ENCODE assay signal across 29 cellular contexts in the genomic region with DNA sequence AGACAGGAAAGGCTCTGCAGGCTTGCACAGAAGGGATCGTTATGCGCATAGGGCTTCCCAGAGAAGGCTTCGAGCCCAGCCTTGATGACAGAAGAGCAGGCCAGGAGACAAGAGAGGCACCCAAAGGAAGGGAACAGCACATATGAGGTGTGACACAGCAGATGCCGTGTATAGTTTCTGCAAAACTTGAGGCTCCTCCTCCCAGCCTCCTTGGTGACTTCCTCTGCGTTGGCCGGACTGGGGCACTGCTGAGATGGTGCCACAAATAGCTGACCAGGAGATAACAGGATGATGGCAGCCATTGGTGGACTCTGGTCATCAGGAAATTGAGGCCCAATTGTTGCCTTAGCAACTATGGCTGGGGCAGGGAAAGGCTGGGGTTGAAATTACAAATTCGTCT. TPM values are rescaled to one million over a fixed set of nuclear protein-coding genes. Genes with fewer than 3 reads are reported as not detected.
DNase-seq lines count a peak whose midpoint lies in the region; ATAC-seq, FAIRE-seq and TF ChIP-seq lines count a peak whose summit lies in the region.
"Had no signal": no experiment of that assay in that cellular context is flagged by ENCODE, and none has a peak within 500 bp of the region (broad histone marks: within the 10 kb centered on the region; RNA-seq: fewer than 3 reads in every experiment).

No MANE protein-coding gene starts in this region.

- H3K4me3 Mint-ChIP-seq in activated naive CD4-positive, alpha-beta T cell treated with anti-CD3 and anti-CD28 coated beads for 36 hours: peak overlapping the region; percentile 68
- H3K4me3 Mint-ChIP-seq in endodermal cell: no peak overlapping the region
- H3K4me3 Mint-ChIP-seq: activated CD4-positive, alpha-beta T cell treated with anti-CD3 and anti-CD28 coated beads, Interleukin-2, amount 10 ng/mL, durations not matched to agents 24 days and 14 days; natural killer cell treated with Interleukin-12 subunit alpha and Interleukin-12 subunit beta and Interleukin-15 and Interleukin-18, amount 100 ng/mL, for 72 hours; stimulated activated naive CD8-positive, alpha-beta T cell treated with anti-CD3 and anti-CD28 coated beads, Interleukin-15, amount 100 ng/mL, for 72 hours had no signal

- H3K9me3 ChIP-seq in endodermal cell (ENCODE audit: control insufficient read depth, low read length): no peaks in the 10 kb centered on the region
- H3K9me3 ChIP-seq in small intestine (ENCODE audit: control insufficient read depth, low read depth): no peaks in the 10 kb centered on the region
- no peaks in the 10 kb centered on the region for H3K9me3 ChIP-seq in PC-9 (ENCODE audit: insufficient read depth, low read depth)
- H3K9me3 ChIP-seq: esophagus muscularis mucosa, ovary, SJSA1, tibial artery had no signal

- FAIRE-seq in small intestine (lab: Jason Lieb, UNC): no peak

- intact Hi-C loops in activated naive CD4-positive, alpha-beta T cell treated with anti-CD3 and anti-CD28 coated beads for 36 hours (cut with micrococcal nuclease): no loop called here
- intact Hi-C loops in PC-9 (cut with micrococcal nuclease; ENCODE audit: unreplicated experiment): no loop called here

- peaks cover 16% of the 10 kb centered on the region; the same call in 1 of the 2 replicates for H3K79me2 ChIP-seq in PC-9 (ENCODE audit: low read depth)

- 91 to 95% methylated on average over 7 of the region's 7 CpGs for WGBS in endodermal cell (ENCODE audit: insufficient coverage in 1 of 2, insufficient read length in 1 of 2), 2 experiments
- WGBS in small intestine, 3 donors: 77 to 85% (median 83%) methylated on average over 7 of the region's 7 CpGs

- peaks cover 18% of the 10 kb centered on the region for H3K27me3 Mint-ChIP-seq in activated naive CD4-positive, alpha-beta T cell treated with anti-CD3 and anti-CD28 coated beads for 36 hours (ENCODE audit: low read depth)
- H3K27me3 Mint-ChIP-seq in endodermal cell (ENCODE audit: insufficient read depth): no peaks in the 10 kb centered on the region

- peaks cover 14% of the 10 kb centered on the region for H3K4me1 Mint-ChIP-seq in activated naive CD4-positive, alpha-beta T cell treated with anti-CD3 and anti-CD28 coated beads for 36 hours (ENCODE audit: low read depth)
- peaks cover 15% of the 10 kb centered on the region for H3K4me1 Mint-ChIP-seq in endodermal cell

- H3K4me2 ChIP-seq in PC-9: no peak overlapping the region

- ATAC-seq in HG03045 (IDR thresholded peaks at IDR 0.05; ENCODE audit: unreplicated experiment): no peak
- ATAC-seq in HG03108 (IDR thresholded peaks at IDR 0.05; ENCODE audit: unreplicated experiment): no peak
- ATAC-seq: natural killer cell treated with Interleukin-12 subunit alpha and Interleukin-12 subunit beta and Interleukin-15 and Interleukin-18, amount 100 ng/mL, for 72 hours; stimulated activated naive CD8-positive, alpha-beta T cell treated with anti-CD3 and anti-CD28 coated beads, Interleukin-15, amount 100 ng/mL, for 72 hours had no signal

- H3K9me3 Mint-ChIP-seq in activated naive CD4-positive, alpha-beta T cell treated with anti-CD3 and anti-CD28 coated beads for 36 hours: no peaks in the 10 kb centered on the region
- no peaks in the 10 kb centered on the region for H3K9me3 Mint-ChIP-seq in endodermal cell
- H3K9me3 Mint-ChIP-seq: activated CD4-positive, alpha-beta T cell treated with anti-CD3 and anti-CD28 coated beads, Interleukin-2, amount 10 ng/mL, durations not matched to agents 24 days and 14 days; CD8-positive, alpha-beta memory T cell; H9; natural killer cell treated with Interleukin-12 subunit alpha and Interleukin-12 subunit beta and Interleukin-15 and Interleukin-18, amount 100 ng/mL, for 72 hours; stimulated activated naive CD8-positive, alpha-beta T cell treated with anti-CD3 and anti-CD28 coated beads, Interleukin-15, amount 100 ng/mL, for 72 hours had no signal

- peaks cover 15% of the 10 kb centered on the region; the same call in 1 of the 2 replicates for H3F3A ChIP-seq in PC-9 (ENCODE audit: insufficient read depth, low read depth)

- no peak for DNase-seq in activated naive CD4-positive, alpha-beta T cell treated with anti-CD3 and anti-CD28 coated beads for 36 hours
- no peak for DNase-seq in activated naive CD4-positive, alpha-beta T cell (lab: John Stamatoyannopoulos, UW)
- DNase-seq in UCSD-AML1 (lab: John Stamatoyannopoulos, UW; ENCODE audit: unreplicated experiment) (peak; percentile 28), endodermal cell (no peak), small intestine (peak; percentile 14), PC-9 (no peak)
- DNase-seq: activated CD4-positive, alpha-beta T cell treated with anti-CD3 and anti-CD28 coated beads, Interleukin-2, amount 10 ng/mL, durations not matched to agents 24 days and 14 days; AML-193; brain microvascular endothelial cell; CD8-positive, alpha-beta memory T cell; DMS79; effector CD8-positive, alpha-beta T cell; H9; islet precursor cell; NCI-H1105 treated with DMSO at 0.1 percent for 48 hours; NCI-H2029; NCI-H526 treated with DMSO at 0.1 percent for 48 hours; ovary; right cardiac atrium; stimulated activated CD4-positive, alpha-beta T cell treated with anti-CD3 and anti-CD28 coated beads, Interleukin-15, amount 100 ng/mL, for 24 hours; stimulated activated naive CD8-positive, alpha-beta T cell treated with anti-CD3 and anti-CD28 coated beads, Interleukin-15, amount 100 ng/mL, for 72 hours; tibial artery had no signal

- H3K27me3 ChIP-seq in endodermal cell (ENCODE audit: control insufficient read depth, insufficient read depth, low read length, poor library complexity, severe bottlenecking) (no peaks in the 10 kb centered on the region), small intestine (ENCODE audit: control insufficient read depth in 2 of 2, insufficient read depth in 2 of 2, low read length in 2 of 2) (no peaks in the 10 kb centered on the region), PC-9 (ENCODE audit: insufficient read depth, low read depth) (no peaks in the 10 kb centered on the region)
- H3K27me3 ChIP-seq: brain microvascular endothelial cell, esophagus muscularis mucosa, ovary, SJSA1, tibial artery had no signal

- no peak overlapping the region for H2AFZ ChIP-seq in PC-9

- H4K20me1 ChIP-seq in PC-9 (ENCODE audit: insufficient read depth): no peaks in the 10 kb centered on the region; the same call in 1 of the 2 replicates

- POLR2A ChIA-PET in PC-9 (lab: Charles Lee; ENCODE audit: unreplicated experiment): no interaction called here

- no peaks in the 10 kb centered on the region for H3K9me2 ChIP-seq in PC-9 (ENCODE audit: insufficient read depth)

- no peak overlapping the region for H3K4me3 ChIP-seq in endodermal cell (ENCODE audit: low read length)
- H3K4me3 ChIP-seq in small intestine (ENCODE audit: low read depth in 1 of 2, low read length in 2 of 2): peak overlapping the region in 1 of 2 donors; percentile 26
- H3K4me3 ChIP-seq in PC-9: no peak overlapping the region
- H3K4me3 ChIP-seq: esophagus muscularis mucosa, ovary, SJSA1, tibial artery had no signal

- H3K27ac ChIP-seq in endodermal cell (ENCODE audit: low read depth, low read length) (no peak overlapping the region), small intestine (ENCODE audit: low read depth in 1 of 2, low read length in 1 of 2) (no peak overlapping the region), PC-9 (no peak overlapping the region)
- H3K27ac ChIP-seq: 22Rv1, brain microvascular endothelial cell, esophagus muscularis mucosa, ovary, SJSA1, tibial artery, VCaP had no signal

- no peak overlapping the region for H3K9ac ChIP-seq in endodermal cell (ENCODE audit: extremely low read depth, low read length, poor library complexity, severe bottlenecking)

- BruUV-seq in PC-9 (replicated peaks; lab: Mats Ljungman, UMichigan): no TSS peak

- no peak overlapping the region for H3K27ac Mint-ChIP-seq in activated naive CD4-positive, alpha-beta T cell treated with anti-CD3 and anti-CD28 coated beads for 36 hours
- H3K27ac Mint-ChIP-seq in endodermal cell: peak overlapping the region; percentile 21
- H3K27ac Mint-ChIP-seq: activated CD4-positive, alpha-beta T cell treated with anti-CD3 and anti-CD28 coated beads, Interleukin-2, amount 10 ng/mL, durations not matched to agents 24 days and 14 days; natural killer cell treated with Interleukin-12 subunit alpha and Interleukin-12 subunit beta and Interleukin-15 and Interleukin-18, amount 100 ng/mL, for 72 hours; stimulated activated naive CD8-positive, alpha-beta T cell treated with anti-CD3 and anti-CD28 coated beads, Interleukin-15, amount 100 ng/mL, for 72 hours had no signal

- TF ChIP-seq CTCF in endodermal cell (conservative IDR thresholded peaks at IDR 0.05) (no peak), PC-9 (conservative IDR thresholded peaks at IDR 0.05) (no peak)

- CTCF ChIA-PET in activated naive CD4-positive, alpha-beta T cell treated with anti-CD3 and anti-CD28 coated beads for 36 hours (lab: Charles Lee): no interaction called here
- CTCF ChIA-PET in PC-9 (lab: Charles Lee): interaction anchor here (0.5 kb wide), 1 partner anchor 450 kb away, joined by 8 read pairs; no protein-coding TSS in a partner anchor

- H3K36me3 ChIP-seq in endodermal cell (ENCODE audit: control insufficient read depth, insufficient read depth, low read length) (no peaks in the 10 kb centered on the region), small intestine (ENCODE audit: control insufficient read depth in 2 of 2, insufficient read depth in 2 of 2, low read length in 2 of 2) (no peaks in the 10 kb centered on the region), PC-9 (ENCODE audit: low read depth) (no peaks in the 10 kb centered on the region)
- H3K36me3 ChIP-seq: brain microvascular endothelial cell, ovary, SJSA1, tibial artery had no signal

- H3K36me3 Mint-ChIP-seq in activated naive CD4-positive, alpha-beta T cell treated with anti-CD3 and anti-CD28 coated beads for 36 hours (ENCODE audit: low read depth): peaks cover 1% of the 10 kb centered on the region
- H3K36me3 Mint-ChIP-seq in endodermal cell (ENCODE audit: low read depth): peaks cover 2% of the 10 kb centered on the region
- H3K36me3 Mint-ChIP-seq: natural killer cell treated with Interleukin-12 subunit alpha and Interleukin-12 subunit beta and Interleukin-15 and Interleukin-18, amount 100 ng/mL, for 72 hours had no signal

- H3K4me1 ChIP-seq in endodermal cell (ENCODE audit: control insufficient read depth, insufficient read depth, low read length): peaks cover 6% of the 10 kb centered on the region
- peaks cover 0 to 8% of the 10 kb centered on the region in 2 donors for H3K4me1 ChIP-seq in small intestine (ENCODE audit: control insufficient read depth in 2 of 2, insufficient read depth in 1 of 2, low read depth in 1 of 2, low read length in 1 of 2)
- H3K4me1 ChIP-seq in PC-9 (replicated peaks; ENCODE audit: insufficient read depth): peaks cover 25% of the 10 kb centered on the region

RNA-seq across cellular contexts. Expression of a gene that starts 4.9 kb away (rescaled TPM):
- 1 to 10 TPM; 7.9 to 8.1 TPM for total RNA-seq in activated naive CD4-positive, alpha-beta T cell treated with anti-CD3 and anti-CD28 coated beads for 36 hours
- total RNA-seq in endodermal cell (1 to 10 TPM; 7.4 to 9.1 TPM), PC-9 (2021) (5.5 and 5.8 TPM in 2 replicates)
- polyA plus RNA-seq in endodermal cell (2013, experiment 1 of 2): 8.0 TPM
- 7.7 TPM for polyA plus RNA-seq in endodermal cell (2013, experiment 2 of 2)
- 1 to 10 TPM; 2.4 to 4.1 (median 2.5) TPM for polyA plus RNA-seq in small intestine

RNA-seq across cellular contexts. Expression of a gene that starts 22.3 kb away (rescaled TPM):
- total RNA-seq in activated naive CD4-positive, alpha-beta T cell treated with anti-CD3 and anti-CD28 coated beads for 36 hours: 1 to 10 TPM; 3.4 TPM
- total RNA-seq in endodermal cell (10 to 100 TPM; 33.6 to 40.3 TPM), PC-9 (2021) (19.1 and 24.6 TPM in 2 replicates)
- polyA plus RNA-seq in endodermal cell (2013, experiment 1 of 2): 21.9 TPM
- polyA plus RNA-seq in endodermal cell (2013, experiment 2 of 2): 22.1 TPM
- 10 to 100 TPM; 17.2 to 21.4 (median 20.0) TPM for polyA plus RNA-seq in small intestine

RNA-seq across cellular contexts. Expression of a gene that starts 31.9 kb away (rescaled TPM):
- total RNA-seq in activated naive CD4-positive, alpha-beta T cell treated with anti-CD3 and anti-CD28 coated beads for 36 hours: 1,000 to 10,000 TPM; 3,038 to 3,119 TPM
- total RNA-seq in endodermal cell: 1,000 to 10,000 TPM; 1,241 to 1,436 TPM
- 1,289 TPM for polyA plus RNA-seq in endodermal cell (2013, experiment 1 of 2)
- 1,216 TPM for polyA plus RNA-seq in endodermal cell (2013, experiment 2 of 2)
- 1,000 to 10,000 TPM; 2,018 to 3,950 (median 3,161) TPM for polyA plus RNA-seq in small intestine
- 1,648 and 1,717 TPM in 2 replicates for total RNA-seq in PC-9 (2021)

RNA-seq across cellular contexts. Expression of a gene that starts 32.0 kb away (rescaled TPM):
- total RNA-seq in activated naive CD4-positive, alpha-beta T cell treated with anti-CD3 and anti-CD28 coated beads for 36 hours: 1 to 10 TPM; 8.8 to 9.9 TPM
- total RNA-seq in endodermal cell (10 to 100 TPM; 18.4 to 19.8 TPM), PC-9 (2021) (44.0 and 63.9 TPM in 2 replicates)
- polyA plus RNA-seq in endodermal cell (2013, experiment 1 of 2): 18.1 TPM
- polyA plus RNA-seq in endodermal cell (2013, experiment 2 of 2): 17.8 TPM
- 10 to 100 TPM; 12.8 to 22.8 (median 22.4) TPM for polyA plus RNA-seq in small intestine

Comparison
In these comparisons a context has a peak if more than half of its experiments do, and no peak if none do; other contexts are left out.
1. DNase-seq: peak in UCSD-AML1 (single experiment) and small intestine (single experiment); none in activated naive CD4-positive, alpha-beta T cell treated with anti-CD3 and anti-CD28 coated beads for 36 hours (single experiment), activated naive CD4-positive, alpha-beta T cell (0 of 4), endodermal cell (single experiment) and PC-9 (0 of 2).